Comparison of ENCODE assay signal across 18 cellular contexts in genomic region chr1:207740224-207740623, GRCh38. TPM values are rescaled to one million over a fixed set of nuclear protein-coding genes. Genes with fewer than 3 reads are reported as not detected.
DNase-seq lines count a peak whose midpoint lies in the region; ATAC-seq, FAIRE-seq and TF ChIP-seq lines count a peak whose summit lies in the region.
"Had no signal": no experiment of that assay in that cellular context is flagged by ENCODE, and none has a peak within 500 bp of the region (broad histone marks: within the 10 kb centered on the region; RNA-seq: fewer than 3 reads in every experiment).

No MANE protein-coding gene starts in this region.

- no peak for TF ChIP-seq EP300 in K562 (IDR thresholded peaks at IDR 0.05; ENCODE audit: low read length)

- H3K9me3 ChIP-seq in HEK293 (ENCODE audit: control insufficient read depth, insufficient read depth, low read depth, low read length) (no peaks in the 10 kb centered on the region), OCI-LY7 (ENCODE audit: low read length) (no peaks in the 10 kb centered on the region), K562 (replicated peaks; ENCODE audit: control insufficient read depth, insufficient read depth, low read depth, low read length) (peaks cover 3% of the 10 kb centered on the region)

- no peaks in the 10 kb centered on the region for H3K9me1 ChIP-seq in K562 (ENCODE audit: control insufficient read depth, insufficient read depth, low read length)

- POLR2A ChIA-PET in HEK293 (lab: Yijun Ruan, JAX) (no interaction called here), OCI-LY7 (lab: Charles Lee) (interaction anchor here (0.7 kb wide), 1 partner anchor 24 kb away, joined by 3 read pairs; no protein-coding TSS in a partner anchor), K562 (lab: Yijun Ruan, JAX) (interaction anchor here (1.1 to 1.3 kb wide), 2 partner anchors 12 to 13 kb away, joined by 4 read pairs; no protein-coding TSS in a partner anchor)

- H3K27me3 ChIP-seq in K562 (ENCODE audit: control insufficient read depth in 2 of 2, insufficient read depth in 2 of 2, low read length in 2 of 2): no peaks in the 10 kb centered on the region
- H3K27me3 ChIP-seq in foreskin keratinocyte: no peaks in the 10 kb centered on the region

- BruUV-seq in OCI-LY7 (replicated peaks; lab: Mats Ljungman, UMichigan) (no TSS peak), K562 (replicated peaks; lab: Mats Ljungman, UMichigan) (no TSS peak)

- in situ Hi-C loops in K562 (cut with MboI): no loop called here

- no peak for ATAC-seq in K562
- no peak for ATAC-seq in foreskin keratinocyte
- ATAC-seq in activated T-cell treated with anti-CD3 and anti-CD28 coated beads, Interleukin-2, amount 50 U/mL, for 4 hours: no peak
- ATAC-seq: CD8-positive, alpha-beta T cell; GM23338 had no signal

- TF ChIP-seq CTCF in HEK293 (tag by site-specific recombination; IDR thresholded peaks at IDR 0.05): no peak
- TF ChIP-seq CTCF in OCI-LY7 (conservative IDR thresholded peaks at IDR 0.05; ENCODE audit: low read length): no peak
- no peak for TF ChIP-seq CTCF in K562 (IDR thresholded peaks at IDR 0.05 in 2 of 3, conservative IDR thresholded peaks at IDR 0.05 in 1 of 3; ENCODE audit: insufficient read depth in 2 of 3, low read depth in 1 of 3, low read length in 3 of 3)
- TF ChIP-seq CTCF in foreskin keratinocyte (conservative IDR thresholded peaks at IDR 0.05): no peak

- WGBS in K562 (ENCODE audit: insufficient coverage, low coverage, missing lambda C conversion rate): 47% methylated on average over 3 of the region's 3 CpGs

- no peak overlapping the region for H3K9ac ChIP-seq in K562 (ENCODE audit: insufficient read depth in 1 of 2, low read depth in 2 of 2, low read length in 2 of 2)

- intact Hi-C loops in OCI-LY7 (cut with micrococcal nuclease; ENCODE audit: unreplicated experiment) (loop anchor here (10.0 kb wide), 1 partner anchor 285 kb away; the partner anchor contains the start of gene CR2), K562 (cut with micrococcal nuclease) (loop anchor here (5.0 kb wide), 1 partner anchor 52 kb away; no protein-coding TSS in a partner anchor), cardiac septum (cut with DNase I) (no loop called here)

- no peak overlapping the region for H3K27ac ChIP-seq in HEK293 (ENCODE audit: extremely low read depth, low read depth, low read length)
- H3K27ac ChIP-seq in OCI-LY7 (ENCODE audit: low read depth, low read length, poor library complexity, severe bottlenecking): no peak overlapping the region
- H3K27ac ChIP-seq in K562 (ENCODE audit: extremely low read depth, low read depth, low read length): no peak overlapping the region
- no peak overlapping the region for H3K27ac ChIP-seq in foreskin keratinocyte

- H2AFZ ChIP-seq in OCI-LY7 (ENCODE audit: low read length) (peak overlapping the region; percentile 33; the same call in 1 of the 2 replicates), K562 (ENCODE audit: low read depth, low read length) (no peak overlapping the region)
- H2AFZ ChIP-seq: GM23338 had no signal

- no peaks in the 10 kb centered on the region for H3K36me3 Mint-ChIP-seq in activated T-cell treated with anti-CD3 and anti-CD28 coated beads, Interleukin-2, amount 50 U/mL, for 4 hours (ENCODE audit: insufficient read depth)
- H3K36me3 Mint-ChIP-seq: CD14-positive monocyte; CD8-positive, alpha-beta T cell had no signal

- H3K4me2 ChIP-seq in OCI-LY7 (ENCODE audit: low read length): no peak overlapping the region
- no peak overlapping the region for H3K4me2 ChIP-seq in K562 (ENCODE audit: insufficient read depth, low read length)
- H3K4me2 ChIP-seq: GM23338 had no signal

- H4K20me1 ChIP-seq in OCI-LY7 (ENCODE audit: insufficient read depth, low read length): no peaks in the 10 kb centered on the region
- H4K20me1 ChIP-seq in K562 (replicated peaks; ENCODE audit: control insufficient read depth, insufficient read depth, low read length): no peaks in the 10 kb centered on the region

- H3K79me2 ChIP-seq in OCI-LY7 (ENCODE audit: insufficient read depth, low read depth, low read length) (no peaks in the 10 kb centered on the region), K562 (ENCODE audit: control insufficient read depth, insufficient read depth, low read length) (no peaks in the 10 kb centered on the region)

- H3K4me3 Mint-ChIP-seq in activated T-cell treated with anti-CD3 and anti-CD28 coated beads, Interleukin-2, amount 50 U/mL, for 4 hours: no peak overlapping the region
- H3K4me3 Mint-ChIP-seq: CD14-positive monocyte; CD8-positive, alpha-beta T cell; GM23338 had no signal

- H3K4me3 ChIP-seq in HEK293 (ENCODE audit: low read depth, low read length) (no peak overlapping the region), OCI-LY7 (ENCODE audit: low read depth, low read length, poor library complexity, severe bottlenecking) (no peak overlapping the region), K562 (no peak overlapping the region)
- H3K4me3 ChIP-seq: GM23338 had no signal

- no peaks in the 10 kb centered on the region for H3K9me2 ChIP-seq in OCI-LY7 (ENCODE audit: insufficient read depth, low read length)

- TF ChIP-seq POLR2A in K562 (conservative IDR thresholded peaks at IDR 0.05): no peak

- TF ChIP-seq RAD21 in K562 (CRISPR knock-in tag; conservative IDR thresholded peaks at IDR 0.05 in 1 of 2, IDR thresholded peaks at IDR 0.05 in 1 of 2): no peak

- H3K4me1 ChIP-seq in HEK293 (ENCODE audit: control insufficient read depth, insufficient read depth, low read length) (no peaks in the 10 kb centered on the region), OCI-LY7 (ENCODE audit: insufficient read depth, low read length, poor library complexity, severe bottlenecking) (peaks cover 24% of the 10 kb centered on the region), K562 (replicated peaks in 1 of 2; ENCODE audit: control insufficient read depth in 2 of 2, insufficient read depth in 2 of 2, low read length in 2 of 2) (peaks cover 0 to 14% of the 10 kb centered on the region in 2 experiments; a peak in 3 of 5 replicates), foreskin keratinocyte (no peaks in the 10 kb centered on the region)

- H3K27me3 Mint-ChIP-seq in activated T-cell treated with anti-CD3 and anti-CD28 coated beads, Interleukin-2, amount 50 U/mL, for 4 hours (ENCODE audit: low read depth): no peaks in the 10 kb centered on the region

- peaks cover 6% of the 10 kb centered on the region for H3K4me1 Mint-ChIP-seq in activated T-cell treated with anti-CD3 and anti-CD28 coated beads, Interleukin-2, amount 50 U/mL, for 4 hours (ENCODE audit: low read depth)

- CTCF ChIA-PET in HEK293 (lab: Yijun Ruan, JAX): interaction anchor here (0.7 kb wide), 2 partner anchors 45 to 281 kb away, joined by 3 to 4 read pairs; no protein-coding TSS in a partner anchor
- CTCF ChIA-PET in OCI-LY7 (lab: Charles Lee; ENCODE audit: unreplicated experiment): no interaction called here
- CTCF ChIA-PET in K562 (lab: Yijun Ruan, JAX; ENCODE audit: low intra/inter-chr PET ratio): no interaction called here

- no peak for FAIRE-seq in K562 (lab: Jason Lieb, UNC)
- FAIRE-seq: D721Med, G401.6, GM12891 had no signal

- DNase-seq in OCI-LY7 (ENCODE audit: low spot score) (no peak), K562 (ENCODE audit: extremely low read depth in 1 of 4, low spot score in 3 of 4) (no peak), foreskin keratinocyte (peak; percentile 19 to 32), cardiac septum (ENCODE audit: low spot score) (no peak), A172 (ENCODE audit: low spot score) (no peak)
- DNase-seq in activated T-cell treated with anti-CD3 and anti-CD28 coated beads, Interleukin-2, amount 50 U/mL, for 4 hours: no peak
- DNase-seq: CD8-positive, alpha-beta T cell; COR-L47; DMS153; DMS79 treated with DMSO at 0.1 percent for 48 hours; EL; H7 had no signal

- H3K36me3 ChIP-seq in HEK293 (ENCODE audit: control insufficient read depth in 2 of 2, insufficient read depth in 1 of 2, low read length in 2 of 2): no peaks in the 10 kb centered on the region
- no peaks in the 10 kb centered on the region for H3K36me3 ChIP-seq in OCI-LY7 (ENCODE audit: insufficient read depth, low read length)
- H3K36me3 ChIP-seq in K562 (ENCODE audit: control insufficient read depth, insufficient read depth, low read length): no peaks in the 10 kb centered on the region

- H3K9me3 Mint-ChIP-seq in activated T-cell treated with anti-CD3 and anti-CD28 coated beads, Interleukin-2, amount 50 U/mL, for 4 hours: no peaks in the 10 kb centered on the region
- H3K9me3 Mint-ChIP-seq: CD8-positive, alpha-beta T cell had no signal

TF ChIP-seq in K562, 482 proteins besides CTCF, POLR2A, EP300 and RAD21 (continues in another document):
- TF ChIP-seq ZNF644 (tag; IDR thresholded peaks at IDR 0.05; ENCODE audit: low read depth): no peak
- no peak for TF ChIP-seq ZNF197 (CRISPR knock-in tag; IDR thresholded peaks at IDR 0.05; ENCODE audit: low read depth)
- TF ChIP-seq ZNF347 (CRISPR knock-in tag; IDR thresholded peaks at IDR 0.05; ENCODE audit: low read depth): no peak
- peak; percentile 59 for TF ChIP-seq NR2C1 (IDR thresholded peaks at IDR 0.05)
- no peak for TF ChIP-seq NR2C1 (tag; IDR thresholded peaks at IDR 0.05)

RNA-seq across cellular contexts. Expression of gene CD46, which starts 11.6 kb away (rescaled TPM):
- 74.0 and 83.8 TPM in 2 replicates for total RNA-seq in OCI-LY7 (2014; rRNA removed; shearing (Covaris generic))
- total RNA-seq in OCI-LY7 (2022): 83.2 and 132 TPM in 2 replicates
- total RNA-seq in K562 (2011; cell fraction: chromatin; rRNA removed; ENCODE audit: low replicate concordance): 356 and 908 TPM in 2 replicates
- total RNA-seq in K562 (2011; cell fraction: nucleolus; rRNA removed): 170 and 219 TPM in 2 replicates
- 411 and 563 TPM in 2 replicates for total RNA-seq in K562 (2011; cell fraction: nucleoplasm; rRNA removed)
- total RNA-seq in K562 (2014; rRNA removed): 87.9 and 94.5 TPM in 2 replicates
- total RNA-seq in K562 (2014; rRNA removed; fragmentation: Illumina TruSeq; extraction: Trizol): 156 and 168 TPM in 2 replicates
- total RNA-seq in K562 (2015; rRNA removed; fragmentation: Illumina TruSeq; extraction: Trizol): 126 and 151 TPM in 2 replicates
- total RNA-seq in K562 (2021): 143 and 156 TPM in 2 replicates
- polyA plus RNA-seq in K562 (2011; rRNA removed): 374 and 391 TPM in 2 replicates
- polyA plus RNA-seq in K562 (2011; cell fraction: cytosol; rRNA removed): 28.4 and 93.7 TPM in 2 replicates
- polyA plus RNA-seq in K562 (2011; cell fraction: nucleus; rRNA removed): 370 and 950 TPM in 2 replicates
- polyA plus RNA-seq in K562 (2012): 91.8 and 133 TPM in 2 replicates
- polyA plus RNA-seq in K562 (2014; fragmentation: Illumina TruSeq; extraction: Trizol): 149 and 205 TPM in 2 replicates
- polyA plus RNA-seq in K562 (2014; fragmentation: Nextera tagmentation; extraction: Ambion mirVana): 100 to 1,000 TPM; 143 to 220 TPM
- 183 and 199 TPM in 2 replicates for polyA plus RNA-seq in K562 (2014; rRNA removed)
- polyA minus RNA-seq in K562 (2011; rRNA and poly(A)+ RNA removed): 160 and 229 TPM in 2 replicates
- polyA minus RNA-seq in K562 (2011; cell fraction: cytosol; rRNA and poly(A)+ RNA removed): 73.7 and 85.6 TPM in 2 replicates
- polyA minus RNA-seq in K562 (2011; cell fraction: nucleus; rRNA and poly(A)+ RNA removed): 188 and 382 TPM in 2 replicates
- 106 and 116 TPM in 2 replicates for total RNA-seq in foreskin keratinocyte
- 36.9 and 41.2 TPM in 2 replicates for polyA plus RNA-seq in foreskin keratinocyte
- 83.6 TPM for total RNA-seq in cardiac septum
- total RNA-seq in activated T-cell treated with anti-CD3 and anti-CD28 coated beads, Interleukin-2, amount 50 U/mL, for 4 hours: 10 to 100 TPM; 58.0 to 69.8 (median 63.5) TPM
- 134 and 148 TPM in 2 replicates for total RNA-seq in A172 (2014; rRNA removed; shearing (Covaris generic))

Comparison
In these comparisons a context has a peak if more than half of its experiments do, and no peak if none do; other contexts are left out.
1. DNase-seq: peak in foreskin keratinocyte (2 of 2); none in OCI-LY7 (single experiment), K562 (0 of 4), cardiac septum (single experiment), activated T-cell treated with anti-CD3 and anti-CD28 coated beads, Interleukin-2, amount 50 U/mL, for 4 hours (single experiment) and A172 (single experiment).
2. Of the 44 proteins assayed by ChIP-seq in both K562 and HEK293: peak only in K562: none; only in HEK293: ATF2; in both: none; in neither: 43.